Comparison of ENCODE assay signal across 10 cellular contexts in genomic region chr17:9577402-9577709, GRCh38. TPM values are rescaled to one million over a fixed set of nuclear protein-coding genes. Genes with fewer than 3 reads are reported as not detected.
A peak's percentile ranks its signal among the peaks of the same experiment; 100 is the strongest.
DNase-seq lines count a peak whose midpoint lies in the region; ATAC-seq, FAIRE-seq and TF ChIP-seq lines count a peak whose summit lies in the region.
"Had no signal": no experiment of that assay in that cellular context is flagged by ENCODE, and none has a peak within 500 bp of the region (broad histone marks: within the 10 kb centered on the region; RNA-seq: fewer than 3 reads in every experiment).

No MANE protein-coding gene starts in this region.

- H3K4me3 Mint-ChIP-seq in activated CD8-positive, alpha-beta memory T cell treated with anti-CD3 and anti-CD28 coated beads, Interleukin-2, amount 10 ng/mL, durations not matched to agents 7 days and 5 days = peak overlapping the region; percentile 18
- no peak overlapping the region for H3K4me3 Mint-ChIP-seq in progenitor cell of endocrine pancreas (ENCODE audit: low read depth)

- no peaks in the 10 kb centered on the region for H3K36me3 ChIP-seq in OCI-LY7 (ENCODE audit: insufficient read depth, low read length)

- no peaks in the 10 kb centered on the region for H4K20me1 ChIP-seq in OCI-LY7 (ENCODE audit: insufficient read depth, low read length)

- H2AFZ ChIP-seq in OCI-LY7 (ENCODE audit: low read length) = peak overlapping the region; percentile 79

- no peak for ATAC-seq in activated CD8-positive, alpha-beta memory T cell treated with anti-CD3 and anti-CD28 coated beads, Interleukin-2, amount 10 ng/mL, durations not matched to agents 7 days and 5 days

- TF ChIP-seq CTCF in OCI-LY7 (conservative IDR thresholded peaks at IDR 0.05; ENCODE audit: low read length) (peak; percentile 48; the same call in 1 of the 2 replicates), progenitor cell of endocrine pancreas (IDR thresholded peaks at IDR 0.05; ENCODE audit: unreplicated experiment) (no peak)

- no peaks in the 10 kb centered on the region for H3K9me3 Mint-ChIP-seq in activated CD8-positive, alpha-beta memory T cell treated with anti-CD3 and anti-CD28 coated beads, Interleukin-2, amount 10 ng/mL, durations not matched to agents 7 days and 5 days (ENCODE audit: low read depth)
- H3K9me3 Mint-ChIP-seq in progenitor cell of endocrine pancreas (ENCODE audit: low read depth) = no peaks in the 10 kb centered on the region

- no peaks in the 10 kb centered on the region for H3K9me3 ChIP-seq in OCI-LY7 (ENCODE audit: low read length)

- H3K4me3 ChIP-seq in OCI-LY7 (ENCODE audit: low read depth, low read length, poor library complexity, severe bottlenecking) = no peak overlapping the region

- FAIRE-seq in endometrium (lab: Jason Lieb, UNC) = peak; percentile 91
- FAIRE-seq in GM19239 (lab: Jason Lieb, UNC) = no peak

- peaks cover 20% of the 10 kb centered on the region for H3K4me1 Mint-ChIP-seq in activated CD8-positive, alpha-beta memory T cell treated with anti-CD3 and anti-CD28 coated beads, Interleukin-2, amount 10 ng/mL, durations not matched to agents 7 days and 5 days
- peaks cover 6% of the 10 kb centered on the region for H3K4me1 Mint-ChIP-seq in progenitor cell of endocrine pancreas (ENCODE audit: low read depth)

- no peaks in the 10 kb centered on the region for H3K9me2 ChIP-seq in OCI-LY7 (ENCODE audit: insufficient read depth, low read length)

- peak overlapping the region; percentile 97; the same call in 1 of the 2 replicates for H3K4me2 ChIP-seq in OCI-LY7 (ENCODE audit: low read length)

- CTCF ChIA-PET in activated CD8-positive, alpha-beta memory T cell treated with anti-CD3 and anti-CD28 coated beads, Interleukin-2, amount 10 ng/mL, durations not matched to agents 7 days and 5 days (lab: Charles Lee) = interaction anchor here (0.7 to 2.9 kb wide), 17 partner anchors 8 to 191 kb away, joined by 3 to 24 read pairs (median 4); no protein-coding TSS in a partner anchor
- CTCF ChIA-PET in OCI-LY7 (lab: Charles Lee; ENCODE audit: unreplicated experiment) = no interaction called here

- H3K36me3 Mint-ChIP-seq in activated CD8-positive, alpha-beta memory T cell treated with anti-CD3 and anti-CD28 coated beads, Interleukin-2, amount 10 ng/mL, durations not matched to agents 7 days and 5 days = peaks cover 2% of the 10 kb centered on the region
- H3K36me3 Mint-ChIP-seq in progenitor cell of endocrine pancreas (ENCODE audit: insufficient read depth) = no peaks in the 10 kb centered on the region

- no peak for DNase-seq in activated CD8-positive, alpha-beta memory T cell treated with anti-CD3 and anti-CD28 coated beads, Interleukin-2, amount 10 ng/mL, durations not matched to agents 7 days and 5 days
- no peak for DNase-seq in activated CD8-positive, alpha-beta memory T cell treated with anti-CD3 and anti-CD28 coated beads, Interleukin-2, amount 50 U/mL, for 48 hours
- DNase-seq in OCI-LY7 (ENCODE audit: low spot score) = peak; percentile 1
- DNase-seq in progenitor cell of endocrine pancreas (ENCODE audit: low spot score, unreplicated experiment) = no peak
- no peak for DNase-seq in H4 (ENCODE audit: low spot score)
- DNase-seq in GM19239 (ENCODE audit: insufficient read length, low spot score) = no peak
- no peak for DNase-seq in NCI-H1694 (lab: John Stamatoyannopoulos, UW)
- DNase-seq: stimulated activated naive CD4-positive, alpha-beta T cell treated with Interleukin-2 at 50 U/mL for 16 hours had no signal

- no TSS peak for BruUV-seq in OCI-LY7 (replicated peaks; lab: Mats Ljungman, UMichigan)

- H3K27ac ChIP-seq in OCI-LY7 (ENCODE audit: low read depth, low read length, poor library complexity, severe bottlenecking) = no peak overlapping the region

- H3K79me2 ChIP-seq in OCI-LY7 (ENCODE audit: insufficient read depth, low read depth, low read length) = peaks cover 20% of the 10 kb centered on the region; the same call in 1 of the 2 replicates

- no peak overlapping the region for H3K27ac Mint-ChIP-seq in activated CD8-positive, alpha-beta memory T cell treated with anti-CD3 and anti-CD28 coated beads, Interleukin-2, amount 10 ng/mL, durations not matched to agents 7 days and 5 days
- H3K27ac Mint-ChIP-seq in progenitor cell of endocrine pancreas = peak overlapping the region; percentile 35

- H3K4me1 ChIP-seq in OCI-LY7 (ENCODE audit: insufficient read depth, low read length, poor library complexity, severe bottlenecking) = peaks cover 10% of the 10 kb centered on the region

- POLR2A ChIA-PET in OCI-LY7 (lab: Charles Lee) = interaction anchor here (0.6 to 0.7 kb wide), 2 partner anchors 12 to 16 kb away, joined by 3 to 5 read pairs; no protein-coding TSS in a partner anchor

- no peaks in the 10 kb centered on the region for H3K27me3 Mint-ChIP-seq in activated CD8-positive, alpha-beta memory T cell treated with anti-CD3 and anti-CD28 coated beads, Interleukin-2, amount 10 ng/mL, durations not matched to agents 7 days and 5 days
- no peaks in the 10 kb centered on the region for H3K27me3 Mint-ChIP-seq in progenitor cell of endocrine pancreas

- intact Hi-C loops in OCI-LY7 (cut with micrococcal nuclease; ENCODE audit: unreplicated experiment) = loop anchor here (5.0 kb wide), 1 partner anchor 150 kb away; no protein-coding TSS in a partner anchor

RNA-seq across cellular contexts. Expression of gene CFAP52, which starts 0.9 kb away (rescaled TPM):
- total RNA-seq in activated CD8-positive, alpha-beta memory T cell treated with anti-CD3 and anti-CD28 coated beads, Interleukin-2, amount 10 ng/mL, durations not matched to agents 7 days and 5 days = not detected
- not detected in 2 replicates for total RNA-seq in OCI-LY7 (2014; rRNA removed; shearing (Covaris generic))
- total RNA-seq in OCI-LY7 (2022) (not detected in 2 replicates), progenitor cell of endocrine pancreas (0.19 TPM in 1 of 2 replicates, not detected in the other)
- not detected in 2 replicates for total RNA-seq in H4 (2014; rRNA removed; shearing (Covaris generic))
- total RNA-seq: G401 had no signal

RNA-seq across cellular contexts. Expression of gene STX8, which starts 1.7 kb away (rescaled TPM):
- total RNA-seq in activated CD8-positive, alpha-beta memory T cell treated with anti-CD3 and anti-CD28 coated beads, Interleukin-2, amount 10 ng/mL, durations not matched to agents 7 days and 5 days = 10 to 100 TPM; 57.9 to 74.2 TPM
- total RNA-seq in OCI-LY7 (2014; rRNA removed; shearing (Covaris generic)) = 69.0 and 88.1 TPM in 2 replicates
- total RNA-seq in OCI-LY7 (2022) = 56.7 and 65.0 TPM in 2 replicates
- 63.4 and 67.1 TPM in 2 replicates for total RNA-seq in progenitor cell of endocrine pancreas
- total RNA-seq in H4 (2014; rRNA removed; shearing (Covaris generic)) = 69.9 and 103 TPM in 2 replicates
